In the genomic region with DNA sequence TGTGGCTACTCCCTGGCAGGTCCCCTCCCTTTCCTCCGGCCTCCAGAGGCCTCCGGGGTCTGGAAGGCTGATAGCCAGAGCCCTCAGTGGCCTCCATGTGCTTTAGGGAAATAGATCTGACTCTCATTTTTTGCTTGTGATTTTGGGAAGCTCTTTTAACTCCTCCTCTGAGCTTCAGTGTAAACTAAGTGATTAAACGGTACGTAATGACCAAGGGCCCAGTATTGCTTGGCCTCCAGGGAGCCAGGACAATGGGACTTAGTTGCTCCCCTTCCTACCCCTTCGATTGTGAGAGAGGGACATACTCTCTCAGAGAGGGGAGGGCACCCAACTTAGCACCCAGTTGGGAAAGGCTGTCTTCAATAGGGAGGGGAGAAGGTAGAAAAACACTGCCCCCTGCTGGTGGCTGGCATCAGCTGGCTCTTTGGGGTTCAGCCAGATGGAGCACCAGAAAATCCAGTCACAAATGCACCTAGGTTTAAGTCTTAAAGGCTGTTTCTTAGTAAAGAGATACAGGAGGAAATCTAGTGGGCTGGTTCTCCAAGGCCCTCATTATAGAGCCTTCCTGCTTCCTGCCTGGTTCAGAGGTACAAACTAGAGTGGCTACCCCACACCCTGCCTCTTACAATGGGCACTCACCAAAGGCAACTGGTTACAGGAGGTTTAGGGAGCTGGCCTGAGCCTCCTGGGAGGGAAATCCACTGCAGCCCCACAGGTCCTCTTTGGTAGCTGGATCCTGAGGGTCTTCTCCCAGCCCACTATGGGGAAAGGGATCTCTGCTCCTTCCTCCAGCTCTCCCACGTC, we compare ENCODE assay signal across 8 cellular contexts. TPM values are rescaled to one million over a fixed set of nuclear protein-coding genes. Genes with fewer than 3 reads are reported as not detected.
DNase-seq lines count a peak whose midpoint lies in the region; ATAC-seq and TF ChIP-seq lines count a peak whose summit lies in the region.

No MANE protein-coding gene starts in this region.

- no peaks in the 10 kb centered on the region for H3K27me3 ChIP-seq in left ventricle myocardium inferior (ENCODE audit: low read depth)
- no peaks in the 10 kb centered on the region for H3K27me3 ChIP-seq in gastrocnemius medialis

- no peaks in the 10 kb centered on the region for H3K27me3 Mint-ChIP-seq in T-helper 2 cell treated with Interferon-gamma antibody and Interleukin-4, amounts not matched to agents 5 μg/mL and 100 μg/mL, for 36 hours (ENCODE audit: low read depth)

- DNase-seq in GM03348 (ENCODE audit: low spot score) (peak; percentile 90), NAMALWA (ENCODE audit: low spot score) (peak; percentile 77), amniotic stem cell (lab: John Stamatoyannopoulos, UW) (peak; percentile 27), left ventricle myocardium inferior (peak; percentile 67), gastrocnemius medialis (peak; percentile 49 to 69), cerebellar nuclear complex (lab: John Stamatoyannopoulos, UW) (no peak)
- DNase-seq in T-helper 2 cell treated with Interferon-gamma antibody and Interleukin-4, amounts not matched to agents 5 μg/mL and 100 μg/mL, for 36 hours (ENCODE audit: low spot score) = peak; percentile 73

- H3K9me3 ChIP-seq in left ventricle myocardium inferior (replicated peaks) = no peaks in the 10 kb centered on the region
- H3K9me3 ChIP-seq in gastrocnemius medialis = no peaks in the 10 kb centered on the region

- H3K4me1 ChIP-seq in left ventricle myocardium inferior (peaks cover 35% of the 10 kb centered on the region), gastrocnemius medialis (peaks cover 14 to 21% of the 10 kb centered on the region in 2 donors)

- in situ Hi-C loops in gastrocnemius medialis (cut with MboI; ENCODE audit: low sequenced_read_pairs in 4 of 4) = loop anchor here (5.0 to 10.0 kb wide), 4 partner anchors 36 to 99 kb away; no protein-coding TSS in a partner anchor

- no peak overlapping the region for H3K27ac ChIP-seq in left ventricle myocardium inferior (replicated peaks)
- no peak overlapping the region for H3K27ac ChIP-seq in gastrocnemius medialis

- H3K4me3 Mint-ChIP-seq in T-helper 2 cell treated with Interferon-gamma antibody and Interleukin-4, amounts not matched to agents 5 μg/mL and 100 μg/mL, for 36 hours = peak overlapping the region; percentile 78

- ATAC-seq in gastrocnemius medialis = peak; percentile 33 to 50
- no peak for ATAC-seq in HG03108 (IDR thresholded peaks at IDR 0.05; ENCODE audit: unreplicated experiment)

- H3K4me3 ChIP-seq in left ventricle myocardium inferior = no peak overlapping the region
- H3K4me3 ChIP-seq in gastrocnemius medialis = no peak overlapping the region

- no peak for TF ChIP-seq POLR2A in gastrocnemius medialis (IDR thresholded peaks at IDR 0.05)

- TF ChIP-seq CTCF in left ventricle myocardium inferior (IDR thresholded peaks at IDR 0.05; ENCODE audit: borderline replicate concordance) (peak; percentile 92), gastrocnemius medialis (IDR thresholded peaks at IDR 0.05 in 4 of 5, conservative IDR thresholded peaks at IDR 0.05 in 1 of 5) (peak; percentile 79 to 92 (median 89))

- H3K36me3 ChIP-seq in left ventricle myocardium inferior = peaks cover 36% of the 10 kb centered on the region
- H3K36me3 ChIP-seq in gastrocnemius medialis = peaks cover 0 to 27% of the 10 kb centered on the region in 2 donors

- H3K36me3 Mint-ChIP-seq in T-helper 2 cell treated with Interferon-gamma antibody and Interleukin-4, amounts not matched to agents 5 μg/mL and 100 μg/mL, for 36 hours (ENCODE audit: low read depth) = peaks cover 87% of the 10 kb centered on the region

- H3K27ac Mint-ChIP-seq in T-helper 2 cell treated with Interferon-gamma antibody and Interleukin-4, amounts not matched to agents 5 μg/mL and 100 μg/mL, for 36 hours = peak overlapping the region; percentile 90

- H3K9me3 Mint-ChIP-seq in T-helper 2 cell treated with Interferon-gamma antibody and Interleukin-4, amounts not matched to agents 5 μg/mL and 100 μg/mL, for 36 hours = no peaks in the 10 kb centered on the region

- intact Hi-C loops in left ventricle myocardium inferior (cut with micrococcal nuclease) (loop anchor here (2.0 to 5.0 kb wide), 2 partner anchors 39 to 91 kb away; no protein-coding TSS in a partner anchor), gastrocnemius medialis (cut with DNase I; ENCODE audit: low total_unique reads) (loop anchor here (1.0 kb wide), 2 partner anchors 38 to 93 kb away; no protein-coding TSS in a partner anchor)

- H3K4me1 Mint-ChIP-seq in T-helper 2 cell treated with Interferon-gamma antibody and Interleukin-4, amounts not matched to agents 5 μg/mL and 100 μg/mL, for 36 hours (ENCODE audit: low read depth) = peaks cover 75% of the 10 kb centered on the region

RNA-seq across cellular contexts. Expression of gene EIF2D, which starts 28.6 kb away (rescaled TPM):
- 29.2 TPM for total RNA-seq in left ventricle myocardium inferior
- 10 to 100 TPM; 23.7 to 61.2 (median 38.6) TPM for total RNA-seq in gastrocnemius medialis

RNA-seq across cellular contexts. Expression of gene DYRK3, which starts 51.7 kb away (rescaled TPM):
- total RNA-seq in left ventricle myocardium inferior (26.6 TPM), gastrocnemius medialis (1 to 10 TPM in 2 of 4 donors, under 1 TPM in 2; 0.85 to 1.8 (median 1.0) TPM)

Comparison
In these comparisons a context has a peak if more than half of its experiments do, and no peak if none do; other contexts are left out.
1. DNase-seq: peak in GM03348 (single experiment), NAMALWA (single experiment), T-helper 2 cell treated with Interferon-gamma antibody and Interleukin-4, amounts not matched to agents 5 μg/mL and 100 μg/mL, for 36 hours (single experiment), amniotic stem cell (single experiment), left ventricle myocardium inferior (single experiment) and gastrocnemius medialis (2 of 2); none in cerebellar nuclear complex (0 of 2).